13 cellular contexts compared by ENCODE assay signal in the genomic region with DNA sequence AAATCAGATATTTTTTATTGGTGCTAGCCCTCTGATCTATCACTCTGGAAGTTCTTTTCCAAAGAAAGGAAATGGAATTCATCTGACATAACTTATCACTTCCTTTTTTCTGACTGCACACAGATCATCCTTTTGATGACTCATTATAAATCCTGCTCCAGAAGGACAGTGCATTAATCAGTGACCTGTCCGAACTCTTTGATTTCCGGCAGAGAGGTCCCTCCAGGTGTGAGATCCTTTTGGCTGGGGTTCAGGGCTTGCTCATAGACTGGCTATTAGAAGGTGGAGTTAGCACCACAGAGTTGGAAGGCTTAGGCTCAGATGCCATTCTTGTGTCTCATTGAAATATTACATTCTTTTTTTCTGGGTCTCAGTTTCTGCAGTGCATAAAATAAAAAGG.
DNase-seq lines count a peak whose midpoint lies in the region; TF ChIP-seq lines count a peak whose summit lies in the region.
"Had no signal": no experiment of that assay in that cellular context is flagged by ENCODE, and none has a peak within 500 bp of the region (broad histone marks: within the 10 kb centered on the region; RNA-seq: fewer than 3 reads in every experiment).

No MANE protein-coding gene starts in this region.

- H3K4me1 Mint-ChIP-seq in type B pancreatic cell (ENCODE audit: unreplicated experiment): peaks cover 58% of the 10 kb centered on the region

- H3K36me3 ChIP-seq in esophagus muscularis mucosa: no peaks in the 10 kb centered on the region

- 61% methylated on average over 2 of the region's 2 CpGs for WGBS in esophagus muscularis mucosa

- H3K27ac Mint-ChIP-seq in type B pancreatic cell: peak overlapping the region; percentile 78
- H3K27ac Mint-ChIP-seq: stimulated activated naive CD8-positive, alpha-beta T cell treated with anti-CD3 and anti-CD28 coated beads, Interleukin-15, Interleukin-2, amounts not matched to agents 100 ng/mL and 50 ng/mL, for 24 hours had no signal

- H3K27ac ChIP-seq in RWPE1 (no peak overlapping the region), esophagus muscularis mucosa (replicated peaks in 1 of 4) (peak overlapping the region; percentile 2 to 21 (median 17)), substantia nigra (ENCODE audit: low read depth, low read length, poor library complexity, severe bottlenecking) (no peak overlapping the region)

- no peaks in the 10 kb centered on the region for H3K27me3 Mint-ChIP-seq in type B pancreatic cell
- H3K27me3 Mint-ChIP-seq: stimulated activated naive CD8-positive, alpha-beta T cell treated with anti-CD3 and anti-CD28 coated beads, Interleukin-15, Interleukin-2, amounts not matched to agents 100 ng/mL and 50 ng/mL, for 24 hours had no signal

- H3K27me3 ChIP-seq in esophagus muscularis mucosa: no peaks in the 10 kb centered on the region

- TF ChIP-seq POLR2A in esophagus muscularis mucosa (IDR thresholded peaks at IDR 0.05; ENCODE audit: low read depth): no peak

- peak; percentile 1 for DNase-seq in NOMO-1 treated with DMSO at 0.1 percent for 48 hours (lab: John Stamatoyannopoulos, UW; ENCODE audit: unreplicated experiment)
- DNase-seq in NOMO-1 treated with dmso at 0.1 percent for 144 hours (lab: John Stamatoyannopoulos, UW; ENCODE audit: unreplicated experiment): no peak
- peak; percentile 75 for DNase-seq in RWPE1 (ENCODE audit: low spot score)
- no peak for DNase-seq in esophagus muscularis mucosa (ENCODE audit: extremely low spot score)
- no peak for DNase-seq in type B pancreatic cell (ENCODE audit: extremely low spot score, unreplicated experiment)
- no peak for DNase-seq in NCI-H2081 treated with DMSO at 0.1 percent for 48 hours (lab: John Stamatoyannopoulos, UW)
- DNase-seq in NCI-H2227 treated with DMSO at 0.1 percent for 48 hours (lab: John Stamatoyannopoulos, UW): no peak
- DNase-seq in substantia nigra (lab: John Stamatoyannopoulos, UW): no peak
- DNase-seq: activated CD8-positive, alpha-beta memory T cell treated with anti-CD3 and anti-CD28 coated beads, Interleukin-2, amount 50 U/mL, for 48 hours; amygdala; NCI-H187 treated with DMSO at 0.1 percent for 48 hours; stimulated activated CD4-positive, alpha-beta T cell treated with anti-CD3 and anti-CD28 coated beads, Interleukin-2, amount 100 ng/mL, for 24 hours had no signal

- CTCF ChIA-PET in RWPE1 (lab: Yijun Ruan, JAX): interaction anchor here (0.7 kb wide), 1 partner anchor 13 kb away, joined by 5 read pairs; no protein-coding TSS in a partner anchor

- peaks cover 5 to 38% (median 27%) of the 10 kb centered on the region in 4 donors for H3K4me1 ChIP-seq in esophagus muscularis mucosa

- no peak overlapping the region for H3K4me3 Mint-ChIP-seq in type B pancreatic cell
- H3K4me3 Mint-ChIP-seq: stimulated activated naive CD8-positive, alpha-beta T cell treated with anti-CD3 and anti-CD28 coated beads, Interleukin-15, Interleukin-2, amounts not matched to agents 100 ng/mL and 50 ng/mL, for 24 hours had no signal

- TF ChIP-seq EP300 in esophagus muscularis mucosa (IDR thresholded peaks at IDR 0.05): no peak

- no peak overlapping the region for H3K4me3 ChIP-seq in esophagus muscularis mucosa

- TF ChIP-seq CTCF in RWPE1 (conservative IDR thresholded peaks at IDR 0.05; ENCODE audit: low read depth) (no peak), esophagus muscularis mucosa (IDR thresholded peaks at IDR 0.05) (no peak), type B pancreatic cell (conservative IDR thresholded peaks at IDR 0.05) (no peak)

- H3K9me3 ChIP-seq in esophagus muscularis mucosa: no peaks in the 10 kb centered on the region

- intact Hi-C loops in esophagus muscularis mucosa (cut with DNase I): no loop called here

- H3K9me3 Mint-ChIP-seq in type B pancreatic cell: peaks cover 16% of the 10 kb centered on the region
- H3K9me3 Mint-ChIP-seq: stimulated activated naive CD8-positive, alpha-beta T cell treated with anti-CD3 and anti-CD28 coated beads, Interleukin-15, Interleukin-2, amounts not matched to agents 100 ng/mL and 50 ng/mL, for 24 hours had no signal

- POLR2A ChIA-PET in RWPE1 (lab: Yijun Ruan, JAX; ENCODE audit: low non-redundant PET): no interaction called here

- H3K36me3 Mint-ChIP-seq in type B pancreatic cell: peaks cover 5% of the 10 kb centered on the region

Comparison
In these comparisons a context has a peak if more than half of its experiments do, and no peak if none do; other contexts are left out.
1. DNase-seq: peak in NOMO-1 treated with DMSO at 0.1 percent for 48 hours (single experiment) and RWPE1 (single experiment); none in NOMO-1 treated with dmso at 0.1 percent for 144 hours (single experiment), esophagus muscularis mucosa (single experiment), type B pancreatic cell (single experiment), NCI-H2081 treated with DMSO at 0.1 percent for 48 hours (single experiment), NCI-H2227 treated with DMSO at 0.1 percent for 48 hours (single experiment) and substantia nigra (0 of 49).
2. H3K27ac ChIP-seq: peak in esophagus muscularis mucosa (4 of 4); none in RWPE1 (single experiment) and substantia nigra (single experiment).